ENCODE assay signal across 24 cellular contexts in genomic region chr6:154909821-154910220, GRCh38.
DNase-seq lines count a peak whose midpoint lies in the region; ATAC-seq and TF ChIP-seq lines count a peak whose summit lies in the region.
"Had no signal": no experiment of that assay in that cellular context is flagged by ENCODE, and none has a peak within 500 bp of the region (broad histone marks: within the 10 kb centered on the region; RNA-seq: fewer than 3 reads in every experiment).

No MANE protein-coding gene starts in this region.

- no peak for TF ChIP-seq POLR2A in ovary (IDR thresholded peaks at IDR 0.05)

- H3K27ac Mint-ChIP-seq in activated CD8-positive, alpha-beta memory T cell treated with anti-CD3 and anti-CD28 coated beads, Interleukin-2, amount 10 ng/mL, durations not matched to agents 7 days and 5 days: no peak overlapping the region
- peak overlapping the region; percentile 75 for H3K27ac Mint-ChIP-seq in glutamatergic neuron (ENCODE audit: unreplicated experiment)
- no peak overlapping the region for H3K27ac Mint-ChIP-seq in endothelial cell (ENCODE audit: unreplicated experiment)
- H3K27ac Mint-ChIP-seq: CD14-positive monocyte; effector memory CD8-positive, alpha-beta T cell; natural killer cell treated with Interleukin-12 subunit alpha and Interleukin-12 subunit beta and Interleukin-15 and Interleukin-18, amount 100 ng/mL, for 72 hours had no signal

- no peaks in the 10 kb centered on the region for H3K4me1 ChIP-seq in ovary (ENCODE audit: insufficient read depth)
- H3K4me1 ChIP-seq: adrenal gland had no signal

- intact Hi-C loops in ovary (cut with DNase I): no loop called here

- CTCF ChIA-PET in activated CD8-positive, alpha-beta memory T cell treated with anti-CD3 and anti-CD28 coated beads, Interleukin-2, amount 10 ng/mL, durations not matched to agents 7 days and 5 days (lab: Charles Lee): no interaction called here

- 70 to 72% (median 71%) methylated on average over 7 of the region's 7 CpGs for WGBS in ovary, 3 donors

- no peaks in the 10 kb centered on the region for H3K36me3 ChIP-seq in ovary
- H3K36me3 ChIP-seq: adrenal gland had no signal

- TF ChIP-seq EP300 in ovary (IDR thresholded peaks at IDR 0.05): no peak

- no peaks in the 10 kb centered on the region for H3K9me3 ChIP-seq in ovary
- H3K9me3 ChIP-seq: adrenal gland had no signal

- H3K4me3 Mint-ChIP-seq in activated CD8-positive, alpha-beta memory T cell treated with anti-CD3 and anti-CD28 coated beads, Interleukin-2, amount 10 ng/mL, durations not matched to agents 7 days and 5 days: no peak overlapping the region
- no peak overlapping the region for H3K4me3 Mint-ChIP-seq in glutamatergic neuron (ENCODE audit: unreplicated experiment)
- H3K4me3 Mint-ChIP-seq in endothelial cell (ENCODE audit: unreplicated experiment): no peak overlapping the region
- H3K4me3 Mint-ChIP-seq: CD14-positive monocyte; effector memory CD8-positive, alpha-beta T cell; natural killer cell treated with Interleukin-12 subunit alpha and Interleukin-12 subunit beta and Interleukin-15 and Interleukin-18, amount 100 ng/mL, for 72 hours had no signal

- no peak for ATAC-seq in activated CD8-positive, alpha-beta memory T cell treated with anti-CD3 and anti-CD28 coated beads, Interleukin-2, amount 10 ng/mL, durations not matched to agents 7 days and 5 days
- ATAC-seq: effector memory CD8-positive, alpha-beta T cell; natural killer cell treated with Interleukin-12 subunit alpha and Interleukin-12 subunit beta and Interleukin-15 and Interleukin-18, amount 100 ng/mL, for 72 hours had no signal

- H3K27ac ChIP-seq in ovary: no peak overlapping the region
- H3K27ac ChIP-seq: adrenal gland, KMS-11, RWPE1 had no signal

- H3K27me3 Mint-ChIP-seq in activated CD8-positive, alpha-beta memory T cell treated with anti-CD3 and anti-CD28 coated beads, Interleukin-2, amount 10 ng/mL, durations not matched to agents 7 days and 5 days: no peaks in the 10 kb centered on the region
- H3K27me3 Mint-ChIP-seq in glutamatergic neuron (ENCODE audit: unreplicated experiment) (peaks cover 6% of the 10 kb centered on the region), endothelial cell (ENCODE audit: unreplicated experiment) (peaks cover 3% of the 10 kb centered on the region)
- H3K27me3 Mint-ChIP-seq: effector memory CD8-positive, alpha-beta T cell; natural killer cell treated with Interleukin-12 subunit alpha and Interleukin-12 subunit beta and Interleukin-15 and Interleukin-18, amount 100 ng/mL, for 72 hours had no signal

- H3K9me3 Mint-ChIP-seq in activated CD8-positive, alpha-beta memory T cell treated with anti-CD3 and anti-CD28 coated beads, Interleukin-2, amount 10 ng/mL, durations not matched to agents 7 days and 5 days (ENCODE audit: low read depth): no peaks in the 10 kb centered on the region
- H3K9me3 Mint-ChIP-seq in glutamatergic neuron (ENCODE audit: unreplicated experiment): peaks cover 5% of the 10 kb centered on the region
- no peaks in the 10 kb centered on the region for H3K9me3 Mint-ChIP-seq in endothelial cell (ENCODE audit: unreplicated experiment)
- H3K9me3 Mint-ChIP-seq: CD14-positive monocyte; effector memory CD8-positive, alpha-beta T cell; natural killer cell treated with Interleukin-12 subunit alpha and Interleukin-12 subunit beta and Interleukin-15 and Interleukin-18, amount 100 ng/mL, for 72 hours had no signal

- no peaks in the 10 kb centered on the region for H3K27me3 ChIP-seq in ovary
- H3K27me3 ChIP-seq: adrenal gland had no signal

- DNase-seq in activated CD8-positive, alpha-beta memory T cell treated with anti-CD3 and anti-CD28 coated beads for 24 hours: peak; percentile 13
- no peak for DNase-seq in activated CD8-positive, alpha-beta memory T cell treated with anti-CD3 and anti-CD28 coated beads, Interleukin-2, amount 10 ng/mL, durations not matched to agents 7 days and 5 days
- DNase-seq in astrocyte of the spinal cord (ENCODE audit: low read depth, low spot score) (peak; percentile 26), glutamatergic neuron (peak; percentile 57), KBM-7 (no peak), endothelial cell (ENCODE audit: low spot score) (no peak), ovary (no peak), D341Med (ENCODE audit: low spot score) (no peak)
- DNase-seq: activated CD4-positive, alpha-beta T cell treated with anti-CD3 and anti-CD28 coated beads for 48 hours; activated CD8-positive, alpha-beta memory T cell treated with anti-CD3 and anti-CD28 coated beads, Interleukin-2, amount 50 U/mL, for 48 hours; activated effector memory CD4-positive, alpha-beta T cell treated with anti-CD3 and anti-CD28 coated beads, Interleukin-2, amount 50 U/mL, for 16 hours; effector memory CD8-positive, alpha-beta T cell; foreskin fibroblast; GDM1; left cardiac atrium; MV-4-11; NCI-H187 treated with DMSO at 0.1 percent for 48 hours; NCI-H345; stimulated activated CD4-positive, alpha-beta T cell treated with anti-CD3 and anti-CD28 coated beads, Interleukin-4, amount 100 ng/mL, for 4 hours had no signal

- in situ Hi-C loops in astrocyte of the spinal cord (cut with HindIII; ENCODE audit: low sequenced_read_pairs): no loop called here
- in situ Hi-C loops in KBM-7 (cut with MboI; ENCODE audit: low pct_unique_long_range_greater_than_20kb, low sequenced_read_pairs): no loop called here

- peaks cover 4% of the 10 kb centered on the region for H3K4me1 Mint-ChIP-seq in activated CD8-positive, alpha-beta memory T cell treated with anti-CD3 and anti-CD28 coated beads, Interleukin-2, amount 10 ng/mL, durations not matched to agents 7 days and 5 days
- H3K4me1 Mint-ChIP-seq in glutamatergic neuron (ENCODE audit: low read depth, unreplicated experiment) (peaks cover 26% of the 10 kb centered on the region), endothelial cell (ENCODE audit: unreplicated experiment) (peaks cover 6% of the 10 kb centered on the region)
- H3K4me1 Mint-ChIP-seq: CD14-positive monocyte had no signal

- H3K4me3 ChIP-seq in astrocyte of the spinal cord (ENCODE audit: low read depth, low read length): no peak overlapping the region
- H3K4me3 ChIP-seq in ovary: no peak overlapping the region
- H3K4me3 ChIP-seq: adrenal gland had no signal

- peaks cover 2% of the 10 kb centered on the region for H3K36me3 Mint-ChIP-seq in activated CD8-positive, alpha-beta memory T cell treated with anti-CD3 and anti-CD28 coated beads, Interleukin-2, amount 10 ng/mL, durations not matched to agents 7 days and 5 days
- H3K36me3 Mint-ChIP-seq in glutamatergic neuron (ENCODE audit: unreplicated experiment) (peaks cover 4% of the 10 kb centered on the region), endothelial cell (ENCODE audit: low read depth, unreplicated experiment) (no peaks in the 10 kb centered on the region)
- H3K36me3 Mint-ChIP-seq: natural killer cell treated with Interleukin-12 subunit alpha and Interleukin-12 subunit beta and Interleukin-15 and Interleukin-18, amount 100 ng/mL, for 72 hours had no signal

- TF ChIP-seq CTCF in astrocyte of the spinal cord (IDR thresholded peaks at IDR 0.05; ENCODE audit: low read depth, low read length) (no peak), glutamatergic neuron (IDR thresholded peaks at IDR 0.05; ENCODE audit: partially characterized antibody, unreplicated experiment) (no peak), endothelial cell (IDR thresholded peaks at IDR 0.05; ENCODE audit: unreplicated experiment) (no peak), ovary (IDR thresholded peaks at IDR 0.05) (no peak)

Comparison
In these comparisons a context has a peak if more than half of its experiments do, and no peak if none do; other contexts are left out.
1. DNase-seq: peak in activated CD8-positive, alpha-beta memory T cell treated with anti-CD3 and anti-CD28 coated beads for 24 hours (single experiment), astrocyte of the spinal cord (single experiment) and glutamatergic neuron (single experiment); none in activated CD8-positive, alpha-beta memory T cell treated with anti-CD3 and anti-CD28 coated beads, Interleukin-2, amount 10 ng/mL, durations not matched to agents 7 days and 5 days (single experiment), KBM-7 (single experiment), endothelial cell (single experiment), ovary (0 of 5) and D341Med (single experiment).